1 cellular context compared by ENCODE assay signal in genomic region chr2:20219763-20220380, GRCh38.
TF ChIP-seq lines count a peak whose summit lies in the region.

No MANE protein-coding gene starts in this region.

TF ChIP-seq in IMR-90, 13 proteins besides CTCF, POLR2A, EP300 and RAD21 (continued from another document):
- TF ChIP-seq SMC3 (IDR thresholded peaks at IDR 0.05; ENCODE audit: low read depth, low read length) (no peak), RCOR1 (IDR thresholded peaks at IDR 0.05; ENCODE audit: insufficient replicate concordance, low read length) (no peak)
